In genomic region chr17:41814195-41814594, GRCh38 we compare ENCODE assay signal across 1 cellular context.
A peak's percentile ranks its signal among the peaks of the same experiment; 100 is the strongest.
TF ChIP-seq lines count a peak whose summit lies in the region.

No MANE protein-coding gene starts in this region.

TF ChIP-seq in SK-N-SH, 30 proteins besides CTCF, POLR2A, EP300 and RAD21 (continued from another document):
- TF ChIP-seq REST (IDR thresholded peaks at IDR 0.05; ENCODE audit: low read depth, low read length), result 0 out of 2 replicates have a peak, but pooled peaks have one; percentile 45
TF ChIP-seq in SK-N-SH: peak in this region for 1.
